In genomic region chr5:153965102-153965645, GRCh38 we compare ENCODE assay signal across 7 cellular contexts.
DNase-seq lines count a peak whose midpoint lies in the region; ATAC-seq, FAIRE-seq and TF ChIP-seq lines count a peak whose summit lies in the region.

No MANE protein-coding gene starts in this region.

- peak; percentile 74 for ATAC-seq in GM21619 (IDR thresholded peaks at IDR 0.05; ENCODE audit: unreplicated experiment)

- no peaks in the 10 kb centered on the region for H3K36me3 ChIP-seq in SJCRH30
- H3K36me3 ChIP-seq in breast epithelium, result no peaks in the 10 kb centered on the region

- intact Hi-C loops in breast epithelium (cut with DNase I; ENCODE audit: low total_unique reads), result no loop called here

- no peak for TF ChIP-seq POLR2A in breast epithelium (IDR thresholded peaks at IDR 0.05)

- H3K9me3 ChIP-seq in SJCRH30 (replicated peaks) (no peaks in the 10 kb centered on the region), breast epithelium (no peaks in the 10 kb centered on the region)

- H3K4me3 ChIP-seq in SJCRH30, result no peak overlapping the region
- H3K4me3 ChIP-seq in breast epithelium, result peak overlapping the region in 1 of 3 donors; percentile 39

- no peaks in the 10 kb centered on the region for H3K27me3 ChIP-seq in SJCRH30
- H3K27me3 ChIP-seq in breast epithelium, result no peaks in the 10 kb centered on the region

- H3K27ac ChIP-seq in SJCRH30 (no peak overlapping the region), breast epithelium (no peak overlapping the region)

- DNase-seq in LoVo (ENCODE audit: low spot score) (peak; percentile 56), SJCRH30 (peak; percentile 33 to 83), breast epithelium (ENCODE audit: low spot score in 2 of 2) (no peak)
- DNase-seq in stimulated activated CD4-positive, alpha-beta T cell treated with anti-CD3 and anti-CD28 coated beads, Interleukin-2, amount 100 ng/mL, for 48 hours, result peak; percentile 41 to 45

- FAIRE-seq in G401.6 (lab: Jason Lieb, UNC) (peak; percentile 73), islet of Langerhans (lab: Jason Lieb, UNC) (peak; percentile 79)

- TF ChIP-seq CTCF in breast epithelium (IDR thresholded peaks at IDR 0.05), result peak; percentile 78 to 89 (median 81)

- no peaks in the 10 kb centered on the region for H3K4me1 ChIP-seq in SJCRH30
- no peaks in the 10 kb centered on the region for H3K4me1 ChIP-seq in breast epithelium

Comparison
In these comparisons a context has a peak if more than half of its experiments do, and no peak if none do; other contexts are left out.
1. DNase-seq: peak in LoVo (single experiment), SJCRH30 (2 of 2) and stimulated activated CD4-positive, alpha-beta T cell treated with anti-CD3 and anti-CD28 coated beads, Interleukin-2, amount 100 ng/mL, for 48 hours (2 of 2); none in breast epithelium (0 of 2).